ENCODE assay signal across 1 cellular context in the genomic region with DNA sequence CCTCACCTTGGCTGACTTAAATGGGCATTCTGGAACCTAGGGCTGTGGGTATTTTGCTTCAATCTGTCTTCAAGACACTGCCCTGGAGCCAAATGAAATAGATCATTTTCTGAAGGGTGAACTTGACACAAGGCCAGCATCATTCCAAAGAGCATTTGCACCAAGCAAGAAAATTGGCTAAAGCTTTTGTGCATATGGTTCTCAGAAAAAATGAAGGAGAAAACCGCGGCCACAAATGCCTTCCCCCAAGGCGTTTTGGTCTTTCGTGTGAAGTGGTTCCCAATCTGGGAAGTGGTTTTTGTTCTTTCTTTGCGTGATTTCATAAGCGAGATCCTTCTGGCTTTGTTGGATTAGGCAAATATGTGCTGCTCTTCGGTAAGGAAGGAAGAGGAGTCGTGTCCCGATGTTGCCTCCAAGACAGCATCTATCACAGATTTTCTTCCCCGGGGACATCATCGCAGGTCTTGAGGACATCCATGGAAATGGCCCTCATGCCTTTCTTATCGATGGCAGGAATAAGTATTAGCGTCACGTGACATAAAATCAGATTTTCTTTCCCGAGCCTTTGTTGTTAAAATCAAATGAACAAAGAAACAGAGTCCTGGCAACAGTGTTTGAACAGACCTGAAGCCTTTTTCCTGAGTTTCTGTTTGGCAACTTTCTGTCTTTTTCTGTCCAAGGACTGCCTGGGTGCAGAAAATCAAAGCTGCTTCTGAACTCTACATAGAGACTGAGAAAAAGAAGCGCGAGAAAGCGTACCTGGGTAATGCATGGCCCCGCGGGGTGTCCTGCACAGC.
TF ChIP-seq lines count a peak whose summit lies in the region.

No MANE protein-coding gene starts in this region.

TF ChIP-seq in WTC11, 78 proteins besides CTCF, POLR2A, EP300 and RAD21 (continued from another document):
- TF ChIP-seq GRHL2 (CRISPR knock-in tag; IDR thresholded peaks at IDR 0.05; ENCODE audit: insufficient replicate concordance, severe bottlenecking): no peak
